Comparison of ENCODE assay signal across 1 cellular context in the genomic region with DNA sequence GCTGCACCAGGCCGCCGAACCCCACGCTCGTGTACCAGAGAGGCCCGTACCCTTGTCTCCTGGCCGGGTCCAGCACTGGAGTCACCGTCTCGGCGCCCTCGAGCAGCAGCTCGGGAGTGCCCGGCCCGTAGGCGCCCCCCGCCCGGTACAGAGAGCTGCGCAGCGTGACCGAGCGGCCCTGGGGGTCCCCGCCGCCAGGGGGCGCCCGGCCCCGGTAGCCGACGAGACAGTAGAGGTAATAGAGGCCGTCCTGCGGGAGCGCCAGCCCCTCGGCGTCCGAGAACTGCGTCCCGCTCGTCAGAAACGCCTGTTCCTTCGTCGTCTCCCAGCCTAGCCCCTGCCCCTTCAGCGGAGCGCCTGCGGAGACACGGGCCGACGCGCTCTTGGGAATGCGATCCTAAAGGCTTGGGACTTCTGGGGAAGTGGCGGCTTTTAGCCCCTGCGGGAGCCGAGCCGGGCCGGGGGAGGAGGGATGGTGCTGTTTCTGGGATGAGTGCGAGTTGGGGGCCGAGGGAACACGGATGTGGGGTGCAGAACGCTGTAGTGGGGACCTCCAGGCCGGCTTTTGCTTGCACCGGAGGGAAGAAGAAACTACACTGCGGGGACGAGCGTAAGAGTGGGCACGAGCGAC.
TF ChIP-seq lines count a peak whose summit lies in the region.

No MANE protein-coding gene starts in this region.

TF ChIP-seq in K562, 482 proteins besides CTCF, POLR2A, EP300 and RAD21 (continued from another document and continues in another):
- TF ChIP-seq, protein P1, sequence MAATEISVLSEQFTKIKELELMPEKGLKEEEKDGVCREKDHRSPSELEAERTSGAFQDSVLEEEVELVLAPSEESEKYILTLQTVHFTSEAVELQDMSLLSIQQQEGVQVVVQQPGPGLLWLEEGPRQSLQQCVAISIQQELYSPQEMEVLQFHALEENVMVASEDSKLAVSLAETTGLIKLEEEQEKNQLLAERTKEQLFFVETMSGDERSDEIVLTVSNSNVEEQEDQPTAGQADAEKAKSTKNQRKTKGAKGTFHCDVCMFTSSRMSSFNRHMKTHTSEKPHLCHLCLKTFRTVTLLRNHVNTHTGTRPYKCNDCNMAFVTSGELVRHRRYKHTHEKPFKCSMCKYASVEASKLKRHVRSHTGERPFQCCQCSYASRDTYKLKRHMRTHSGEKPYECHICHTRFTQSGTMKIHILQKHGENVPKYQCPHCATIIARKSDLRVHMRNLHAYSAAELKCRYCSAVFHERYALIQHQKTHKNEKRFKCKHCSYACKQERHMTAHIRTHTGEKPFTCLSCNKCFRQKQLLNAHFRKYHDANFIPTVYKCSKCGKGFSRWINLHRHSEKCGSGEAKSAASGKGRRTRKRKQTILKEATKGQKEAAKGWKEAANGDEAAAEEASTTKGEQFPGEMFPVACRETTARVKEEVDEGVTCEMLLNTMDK (IDR thresholded peaks at IDR 0.05; ENCODE audit: borderline replicate concordance, insufficient read depth, low read depth, low read length, poor library complexity, severe bottlenecking) = peak; percentile 94
- TF ChIP-seq ZNF778 (CRISPR knock-in tag; IDR thresholded peaks at IDR 0.05) (no peak), POLR2G (IDR thresholded peaks at IDR 0.05; ENCODE audit: low read depth, low read length) (peak; percentile 95), SIN3A (IDR thresholded peaks at IDR 0.05; ENCODE audit: borderline replicate concordance in 2 of 2, control insufficient read depth in 1 of 2, low read depth in 2 of 2, low read length in 2 of 2) (no peak), FOXJ2 (tag; IDR thresholded peaks at IDR 0.05) (no peak), KDM2B (CRISPR knock-in tag; IDR thresholded peaks at IDR 0.05) (peak; percentile 70), HOMEZ (CRISPR knock-in tag; IDR thresholded peaks at IDR 0.05) (no peak), RBM39 (optimal IDR thresholded peaks at IDR 0.05; ENCODE audit: low read depth, low read length) (no peak), ATF1 (CRISPR knock-in tag; IDR thresholded peaks at IDR 0.05) (peak; percentile 28; the same call in 1 of the 2 replicates), ATF1 (tag; IDR thresholded peaks at IDR 0.05) (peak; percentile 89), TAL1 (IDR thresholded peaks at IDR 0.05) (no peak), JUN (IDR thresholded peaks at IDR 0.05; ENCODE audit: borderline replicate concordance, low read depth, low read length) (0 out of 2 replicates have a peak, but pooled peaks have one; percentile 38), JUN (CRISPR knock-in tag; IDR thresholded peaks at IDR 0.05; ENCODE audit: borderline replicate concordance) (0 out of 2 replicates have a peak, but pooled peaks have one; percentile 58), NRF1 (conservative IDR thresholded peaks at IDR 0.05 in 1 of 2, IDR thresholded peaks at IDR 0.05 in 1 of 2) (peak; percentile 81 to 85), POLR2B (IDR thresholded peaks at IDR 0.05; ENCODE audit: low read depth, partially characterized antibody) (peak; percentile 69), ZMIZ1 (IDR thresholded peaks at IDR 0.05; ENCODE audit: low read depth in 2 of 2, low read length in 2 of 2) (0 out of 4 replicates have a peak, but pooled peaks of 1 of the 2 experiments have one; percentile 36), PHF8 (IDR thresholded peaks at IDR 0.05; ENCODE audit: borderline replicate concordance, low read length) (peak; percentile 86; the same call in 1 of the 2 replicates), TEAD1 (CRISPR knock-in tag; IDR thresholded peaks at IDR 0.05) (peak; percentile 63 to 71; a peak in 3 of 4 replicates), E2F6 (IDR thresholded peaks at IDR 0.05; ENCODE audit: borderline replicate concordance in 1 of 2, extremely low read depth in 1 of 2, insufficient read depth in 1 of 2, insufficient read length in 1 of 2, low read depth in 1 of 2, low read length in 1 of 2, poor library complexity in 1 of 2, severe bottlenecking in 1 of 2) (peak; percentile 78 to 91), GATA2 (CRISPR knock-in tag; IDR thresholded peaks at IDR 0.05) (no peak), ILK (tag; IDR thresholded peaks at IDR 0.05; ENCODE audit: borderline replicate concordance, low read depth) (no peak), GATAD2B (IDR thresholded peaks at IDR 0.05; ENCODE audit: borderline replicate concordance) (no peak; the same call in 1 of the 2 replicates), ZNF184 (CRISPR knock-in tag; IDR thresholded peaks at IDR 0.05) (no peak), BRCA1 (IDR thresholded peaks at IDR 0.05) (no peak), BRCA1 (CRISPR knock-in tag; IDR thresholded peaks at IDR 0.05) (no peak), KLF16 (IDR thresholded peaks at IDR 0.05) (peak; percentile 39), FUS (optimal IDR thresholded peaks at IDR 0.05; ENCODE audit: low read depth, low read length) (no peak), FOXO4 (CRISPR knock-in tag; IDR thresholded peaks at IDR 0.05) (no peak)
- TF ChIP-seq, protein P2, sequence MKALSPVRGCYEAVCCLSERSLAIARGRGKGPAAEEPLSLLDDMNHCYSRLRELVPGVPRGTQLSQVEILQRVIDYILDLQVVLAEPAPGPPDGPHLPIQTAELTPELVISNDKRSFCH (CRISPR knock-in tag; IDR thresholded peaks at IDR 0.05) = no peak
- TF ChIP-seq, protein P2 (tag; IDR thresholded peaks at IDR 0.05) = peak; percentile 73; the same call in 1 of the 2 replicates
- TF ChIP-seq, protein P3, sequence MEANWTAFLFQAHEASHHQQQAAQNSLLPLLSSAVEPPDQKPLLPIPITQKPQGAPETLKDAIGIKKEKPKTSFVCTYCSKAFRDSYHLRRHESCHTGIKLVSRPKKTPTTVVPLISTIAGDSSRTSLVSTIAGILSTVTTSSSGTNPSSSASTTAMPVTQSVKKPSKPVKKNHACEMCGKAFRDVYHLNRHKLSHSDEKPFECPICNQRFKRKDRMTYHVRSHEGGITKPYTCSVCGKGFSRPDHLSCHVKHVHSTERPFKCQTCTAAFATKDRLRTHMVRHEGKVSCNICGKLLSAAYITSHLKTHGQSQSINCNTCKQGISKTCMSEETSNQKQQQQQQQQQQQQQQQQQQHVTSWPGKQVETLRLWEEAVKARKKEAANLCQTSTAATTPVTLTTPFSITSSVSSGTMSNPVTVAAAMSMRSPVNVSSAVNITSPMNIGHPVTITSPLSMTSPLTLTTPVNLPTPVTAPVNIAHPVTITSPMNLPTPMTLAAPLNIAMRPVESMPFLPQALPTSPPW (CRISPR knock-in tag; IDR thresholded peaks at IDR 0.05) = peak; percentile 75
- TF ChIP-seq, protein P4, sequence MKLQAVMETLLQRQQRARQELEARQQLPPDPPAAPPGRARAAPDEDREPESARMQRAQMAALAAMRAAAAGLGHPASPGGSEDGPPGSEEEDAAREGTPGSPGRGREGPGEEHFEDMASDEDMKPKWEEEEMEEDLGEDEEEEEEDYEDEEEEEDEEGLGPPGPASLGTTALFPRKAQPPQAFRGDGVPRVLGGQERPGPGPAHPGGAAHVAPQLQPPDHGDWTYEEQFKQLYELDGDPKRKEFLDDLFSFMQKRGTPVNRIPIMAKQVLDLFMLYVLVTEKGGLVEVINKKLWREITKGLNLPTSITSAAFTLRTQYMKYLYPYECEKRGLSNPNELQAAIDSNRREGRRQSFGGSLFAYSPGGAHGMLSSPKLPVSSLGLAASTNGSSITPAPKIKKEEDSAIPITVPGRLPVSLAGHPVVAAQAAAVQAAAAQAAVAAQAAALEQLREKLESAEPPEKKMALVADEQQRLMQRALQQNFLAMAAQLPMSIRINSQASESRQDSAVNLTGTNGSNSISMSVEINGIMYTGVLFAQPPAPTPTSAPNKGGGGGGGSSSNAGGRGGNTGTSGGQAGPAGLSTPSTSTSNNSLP (IDR thresholded peaks at IDR 0.05; ENCODE audit: borderline replicate concordance, low read depth, low read length) = no peak
- TF ChIP-seq, protein P5, sequence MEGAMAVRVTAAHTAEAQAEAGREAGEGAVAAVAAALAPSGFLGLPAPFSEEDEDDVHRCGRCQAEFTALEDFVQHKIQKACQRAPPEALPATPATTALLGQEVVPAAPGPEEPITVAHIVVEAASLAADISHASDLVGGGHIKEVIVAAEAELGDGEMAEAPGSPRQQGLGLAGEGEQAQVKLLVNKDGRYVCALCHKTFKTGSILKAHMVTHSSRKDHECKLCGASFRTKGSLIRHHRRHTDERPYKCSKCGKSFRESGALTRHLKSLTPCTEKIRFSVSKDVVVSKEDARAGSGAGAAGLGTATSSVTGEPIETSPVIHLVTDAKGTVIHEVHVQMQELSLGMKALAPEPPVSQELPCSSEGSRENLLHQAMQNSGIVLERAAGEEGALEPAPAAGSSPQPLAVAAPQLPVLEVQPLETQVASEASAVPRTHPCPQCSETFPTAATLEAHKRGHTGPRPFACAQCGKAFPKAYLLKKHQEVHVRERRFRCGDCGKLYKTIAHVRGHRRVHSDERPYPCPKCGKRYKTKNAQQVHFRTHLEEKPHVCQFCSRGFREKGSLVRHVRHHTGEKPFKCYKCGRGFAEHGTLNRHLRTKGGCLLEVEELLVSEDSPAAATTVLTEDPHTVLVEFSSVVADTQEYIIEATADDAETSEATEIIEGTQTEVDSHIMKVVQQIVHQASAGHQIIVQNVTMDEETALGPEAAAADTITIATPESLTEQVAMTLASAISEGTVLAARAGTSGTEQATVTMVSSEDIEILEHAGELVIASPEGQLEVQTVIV (CRISPR knock-in tag; IDR thresholded peaks at IDR 0.05; ENCODE audit: borderline replicate concordance) = no peak
- TF ChIP-seq, protein P6, sequence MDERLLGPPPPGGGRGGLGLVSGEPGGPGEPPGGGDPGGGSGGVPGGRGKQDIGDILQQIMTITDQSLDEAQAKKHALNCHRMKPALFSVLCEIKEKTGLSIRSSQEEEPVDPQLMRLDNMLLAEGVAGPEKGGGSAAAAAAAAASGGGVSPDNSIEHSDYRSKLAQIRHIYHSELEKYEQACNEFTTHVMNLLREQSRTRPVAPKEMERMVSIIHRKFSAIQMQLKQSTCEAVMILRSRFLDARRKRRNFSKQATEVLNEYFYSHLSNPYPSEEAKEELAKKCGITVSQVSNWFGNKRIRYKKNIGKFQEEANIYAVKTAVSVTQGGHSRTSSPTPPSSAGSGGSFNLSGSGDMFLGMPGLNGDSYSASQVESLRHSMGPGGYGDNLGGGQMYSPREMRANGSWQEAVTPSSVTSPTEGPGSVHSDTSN (CRISPR knock-in tag; IDR thresholded peaks at IDR 0.05; ENCODE audit: low read depth) = no peak
- TF ChIP-seq, protein P6 (tag; conservative IDR thresholded peaks at IDR 0.05; ENCODE audit: low read depth) = no peak
